Comparison of ENCODE assay signal across 1 cellular context in the genomic region with DNA sequence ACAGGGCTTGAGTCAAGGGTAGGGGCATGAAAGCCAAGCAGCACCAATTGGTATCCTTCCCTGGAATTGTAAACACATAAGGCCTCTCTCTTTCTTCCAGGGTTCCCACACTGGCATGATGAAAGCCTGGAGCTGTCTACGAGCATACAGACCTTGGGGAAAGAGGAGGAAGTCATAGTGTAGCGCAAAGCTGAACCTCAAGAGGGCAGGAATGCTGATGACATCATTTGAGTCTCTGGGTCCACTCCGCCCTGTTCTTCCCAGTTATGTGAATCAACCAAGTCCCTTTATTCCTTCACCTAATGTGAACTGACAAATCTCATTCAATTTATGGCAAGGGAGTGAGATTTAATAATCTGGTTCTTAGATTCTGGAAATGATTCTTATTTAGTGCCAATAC.
TF ChIP-seq lines count a peak whose summit lies in the region.

No MANE protein-coding gene starts in this region.

TF ChIP-seq in SK-N-SH treated with all-trans-retinoic acid at 6 μM for 48 hours, 23 proteins besides CTCF, POLR2A, EP300 and RAD21 (continued from another document):
- TF ChIP-seq, protein P1, sequence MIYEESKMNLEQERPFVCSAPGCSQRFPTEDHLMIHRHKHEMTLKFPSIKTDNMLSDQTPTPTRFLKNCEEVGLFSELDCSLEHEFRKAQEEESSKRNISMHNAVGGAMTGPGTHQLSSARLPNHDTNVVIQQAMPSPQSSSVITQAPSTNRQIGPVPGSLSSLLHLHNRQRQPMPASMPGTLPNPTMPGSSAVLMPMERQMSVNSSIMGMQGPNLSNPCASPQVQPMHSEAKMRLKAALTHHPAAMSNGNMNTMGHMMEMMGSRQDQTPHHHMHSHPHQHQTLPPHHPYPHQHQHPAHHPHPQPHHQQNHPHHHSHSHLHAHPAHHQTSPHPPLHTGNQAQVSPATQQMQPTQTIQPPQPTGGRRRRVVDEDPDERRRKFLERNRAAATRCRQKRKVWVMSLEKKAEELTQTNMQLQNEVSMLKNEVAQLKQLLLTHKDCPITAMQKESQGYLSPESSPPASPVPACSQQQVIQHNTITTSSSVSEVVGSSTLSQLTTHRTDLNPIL (CRISPR knock-in tag; IDR thresholded peaks at IDR 0.05; ENCODE audit: low read depth) = no peak
- no peak for TF ChIP-seq RARB (CRISPR knock-in tag; IDR thresholded peaks at IDR 0.05)
- TF ChIP-seq ZNF565 (CRISPR knock-in tag; conservative IDR thresholded peaks at IDR 0.05; ENCODE audit: low read depth) = no peak
